ENCODE assay signal across 8 cellular contexts in the genomic region with DNA sequence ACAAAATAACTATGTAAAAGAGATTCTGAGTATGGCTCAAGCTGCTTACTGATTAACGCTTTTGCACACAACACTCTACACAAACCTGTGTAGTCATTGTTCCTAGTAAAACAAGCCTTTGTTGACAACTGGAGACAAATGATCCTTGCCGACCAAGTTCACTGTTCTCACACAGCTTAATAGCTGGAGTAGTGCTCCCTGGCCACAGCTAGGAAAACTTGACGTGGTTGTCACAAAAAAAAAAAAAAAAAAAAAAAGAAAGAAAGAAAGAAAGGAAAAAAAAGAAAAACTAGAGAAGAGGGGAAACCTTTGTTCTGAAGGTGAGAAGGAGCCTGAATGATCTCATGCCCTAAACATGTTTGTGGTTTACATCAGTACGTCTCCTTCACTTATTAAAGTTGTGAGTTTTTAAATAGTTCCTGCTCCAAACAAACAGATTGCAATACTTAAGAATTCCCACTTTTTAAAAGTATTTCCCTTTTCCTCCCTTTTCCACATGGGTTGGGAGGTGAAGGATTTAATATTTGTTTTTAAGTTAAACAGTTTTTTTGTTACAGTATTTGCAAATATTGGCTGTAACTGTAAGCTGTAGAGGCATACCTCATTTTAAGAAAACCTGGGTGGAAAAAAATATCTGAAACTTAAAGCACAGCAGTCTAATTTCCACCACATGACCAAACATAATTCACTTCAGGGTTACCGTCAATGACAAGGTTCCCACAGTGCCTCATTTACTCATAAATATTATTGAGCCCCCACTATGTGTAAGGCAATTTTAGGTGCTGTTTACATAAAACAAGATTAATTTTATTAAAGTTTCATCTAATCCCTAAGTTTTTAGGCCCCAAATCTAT.
DNase-seq lines count a peak whose midpoint lies in the region; ATAC-seq and TF ChIP-seq lines count a peak whose summit lies in the region.

No MANE protein-coding gene starts in this region.

- no peak overlapping the region for H3K4me3 Mint-ChIP-seq in CD4-positive, alpha-beta T cell
- H3K4me3 Mint-ChIP-seq in chondrocyte (ENCODE audit: unreplicated experiment), result peak overlapping the region; percentile 32

- no peak overlapping the region for H3K27ac ChIP-seq in CD4-positive, alpha-beta T cell (ENCODE audit: low read depth, low read length)
- peak overlapping the region; percentile 48 for H3K27ac ChIP-seq in HUES6 (ENCODE audit: low read depth, low read length)
- peak overlapping the region; percentile 4 for H3K27ac ChIP-seq in mesodermal cell (ENCODE audit: low read depth, low read length, severe bottlenecking)

- TF ChIP-seq CTCF in CD4-positive, alpha-beta T cell (IDR thresholded peaks at IDR 0.05), result no peak
- no peak for TF ChIP-seq CTCF in chondrocyte (IDR thresholded peaks at IDR 0.05)

- H3K9me3 Mint-ChIP-seq in CD4-positive, alpha-beta T cell, result no peaks in the 10 kb centered on the region
- H3K9me3 Mint-ChIP-seq in chondrocyte (ENCODE audit: low read depth), result peaks cover 13% of the 10 kb centered on the region

- H3K36me3 ChIP-seq in HUES6 (ENCODE audit: control insufficient read depth, insufficient read depth, low read length) (no peaks in the 10 kb centered on the region), mesodermal cell (ENCODE audit: control insufficient read depth, insufficient read depth, low read length) (no peaks in the 10 kb centered on the region)

- peak overlapping the region; percentile 24 for H3K27ac Mint-ChIP-seq in CD4-positive, alpha-beta T cell
- H3K27ac Mint-ChIP-seq in chondrocyte (ENCODE audit: unreplicated experiment), result peak overlapping the region; percentile 95

- POLR2A ChIA-PET in CD4-positive, alpha-beta T cell (lab: Charles Lee), result no interaction called here

- intact Hi-C loops in CD4-positive, alpha-beta T cell (cut with DNase I, micrococcal nuclease), result no loop called here

- H3K4me3 ChIP-seq in HUES6 (ENCODE audit: low read depth, low read length) (no peak overlapping the region), mesodermal cell (ENCODE audit: extremely low read depth, insufficient read depth, low read length, poor library complexity, severe bottlenecking) (no peak overlapping the region)

- DNase-seq in CD4-positive, alpha-beta T cell, result no peak
- no peak for DNase-seq in chondrocyte (ENCODE audit: low spot score)
- no peak for DNase-seq in effector CD4-positive, alpha-beta T cell
- DNase-seq in NCI-H2196 (lab: John Stamatoyannopoulos, UW; ENCODE audit: unreplicated experiment), result no peak

- H3K4me1 Mint-ChIP-seq in CD4-positive, alpha-beta T cell (ENCODE audit: low read depth), result peaks cover 35% of the 10 kb centered on the region
- H3K4me1 Mint-ChIP-seq in chondrocyte (ENCODE audit: low read depth), result peaks cover 36% of the 10 kb centered on the region

- H3K36me3 Mint-ChIP-seq in CD4-positive, alpha-beta T cell (ENCODE audit: low read depth), result no peaks in the 10 kb centered on the region
- H3K36me3 Mint-ChIP-seq in chondrocyte (ENCODE audit: low read depth), result peaks cover 3% of the 10 kb centered on the region

- no peaks in the 10 kb centered on the region for H3K9me3 ChIP-seq in CD4-positive, alpha-beta T cell (ENCODE audit: control insufficient read depth, low read length)
- H3K9me3 ChIP-seq in HUES6 (ENCODE audit: control insufficient read depth, insufficient read depth, low read depth, low read length), result no peaks in the 10 kb centered on the region
- H3K9me3 ChIP-seq in mesodermal cell (ENCODE audit: control insufficient read depth, low read length), result no peaks in the 10 kb centered on the region

- no peak overlapping the region for H3K9ac ChIP-seq in HUES6 (ENCODE audit: low read length)

- peaks cover 17% of the 10 kb centered on the region for H3K4me1 ChIP-seq in HUES6 (ENCODE audit: control insufficient read depth, insufficient read depth, low read length)
- H3K4me1 ChIP-seq in mesodermal cell (ENCODE audit: control insufficient read depth, insufficient read depth, low read length, poor library complexity, severe bottlenecking), result peaks cover 17% of the 10 kb centered on the region

- H3K27me3 ChIP-seq in CD4-positive, alpha-beta T cell (ENCODE audit: control insufficient read depth, insufficient read depth, low read length), result no peaks in the 10 kb centered on the region
- no peaks in the 10 kb centered on the region for H3K27me3 ChIP-seq in HUES6 (ENCODE audit: control insufficient read depth, insufficient read depth, low read length)

- CTCF ChIA-PET in CD4-positive, alpha-beta T cell (lab: Charles Lee), result interaction anchor here (0.8 kb wide), 1 partner anchor 31 kb away, joined by 4 read pairs; no protein-coding TSS in a partner anchor

- H3K27me3 Mint-ChIP-seq in CD4-positive, alpha-beta T cell, result no peaks in the 10 kb centered on the region
- no peaks in the 10 kb centered on the region for H3K27me3 Mint-ChIP-seq in chondrocyte (ENCODE audit: low read depth)

- 67 to 90% methylated on average over 1 to 2 of the region's 5 CpGs for WGBS in mesodermal cell (ENCODE audit: insufficient coverage in 2 of 2), 2 experiments

- no peak for ATAC-seq in CD4-positive, alpha-beta T cell (ENCODE audit: poor library complexity)
- ATAC-seq in HG03139 (IDR thresholded peaks at IDR 0.05; ENCODE audit: unreplicated experiment) (no peak), HG02588 (IDR thresholded peaks at IDR 0.05; ENCODE audit: unreplicated experiment) (no peak)
